13 cellular contexts compared by ENCODE assay signal in the genomic region with DNA sequence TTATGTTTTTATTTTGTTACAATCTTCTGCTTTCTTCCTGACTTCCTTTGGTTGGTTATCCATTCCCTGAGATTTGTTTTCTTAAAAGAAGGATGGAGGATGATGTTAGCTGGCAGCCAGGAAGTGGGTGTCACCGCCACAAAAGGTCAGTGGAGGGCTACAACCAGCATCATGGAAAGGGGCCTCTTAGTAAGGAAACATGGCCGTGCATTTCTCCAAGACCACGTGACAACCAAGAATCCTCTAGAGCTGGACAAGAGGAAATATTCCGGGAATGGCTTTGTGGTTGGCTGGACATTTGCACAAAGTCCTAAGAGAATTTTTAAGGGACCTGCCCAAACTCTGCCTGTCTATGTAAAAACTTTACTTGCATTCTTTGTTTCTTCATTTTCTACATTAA.
A peak's percentile ranks its signal among the peaks of the same experiment; 100 is the strongest.
DNase-seq lines count a peak whose midpoint lies in the region; ATAC-seq and TF ChIP-seq lines count a peak whose summit lies in the region.
"Had no signal": no experiment of that assay in that cellular context is flagged by ENCODE, and none has a peak within 500 bp of the region (broad histone marks: within the 10 kb centered on the region; RNA-seq: fewer than 3 reads in every experiment).

No MANE protein-coding gene starts in this region.

- peaks cover 16% of the 10 kb centered on the region for H3K4me1 ChIP-seq in left ventricle myocardium inferior
- H3K4me1 ChIP-seq in mesodermal cell (ENCODE audit: control insufficient read depth, insufficient read depth, low read length, poor library complexity, severe bottlenecking), result peaks cover 22% of the 10 kb centered on the region
- H3K4me1 ChIP-seq in uterus, result no peaks in the 10 kb centered on the region
- H3K4me1 ChIP-seq in HAP-1, result peaks cover 7% of the 10 kb centered on the region

- H3K27ac ChIP-seq in left ventricle myocardium inferior (replicated peaks), result no peak overlapping the region
- peak overlapping the region; percentile 62 for H3K27ac ChIP-seq in mesodermal cell (ENCODE audit: low read depth, low read length, severe bottlenecking)
- H3K27ac ChIP-seq in uterus, result no peak overlapping the region

- WGBS in mesodermal cell (ENCODE audit: insufficient coverage in 2 of 2), 2 experiments, result 82 to 89% methylated on average over 4 of the region's 4 CpGs

- no peak for TF ChIP-seq POLR2A in uterus (IDR thresholded peaks at IDR 0.05)

- no peak for TF ChIP-seq CTCF in left ventricle myocardium inferior (IDR thresholded peaks at IDR 0.05; ENCODE audit: borderline replicate concordance)
- no peak for TF ChIP-seq CTCF in cardiac fibroblast (IDR thresholded peaks at IDR 0.05; ENCODE audit: low read depth, low read length)
- no peak for TF ChIP-seq CTCF in uterus (IDR thresholded peaks at IDR 0.05)

- ATAC-seq in Right ventricle myocardium inferior, result peak; percentile 39
- no peak for ATAC-seq in HG03159 (IDR thresholded peaks at IDR 0.05; ENCODE audit: unreplicated experiment)
- ATAC-seq: stimulated activated memory B cell treated with anti-CD40 and anti-IgM and Interleukin-4, amounts not matched to agents 10 μg/mL and 1 μg/mL and 100 μg/mL, for 72 hours had no signal

- no peaks in the 10 kb centered on the region for H3K9me3 ChIP-seq in left ventricle myocardium inferior (replicated peaks)
- no peaks in the 10 kb centered on the region for H3K9me3 ChIP-seq in mesodermal cell (ENCODE audit: control insufficient read depth, low read length)
- no peaks in the 10 kb centered on the region for H3K9me3 ChIP-seq in uterus
- H3K9me3 ChIP-seq in HAP-1, result no peaks in the 10 kb centered on the region

- intact Hi-C loops in Right ventricle myocardium inferior (cut with DNase I), result no loop called here
- intact Hi-C loops in left ventricle myocardium inferior (cut with micrococcal nuclease), result no loop called here
- intact Hi-C loops in uterus (cut with DNase I; ENCODE audit: low total_unique reads), result no loop called here

- in situ Hi-C loops in HAP-1 (cut with MboI; ENCODE audit: low sequenced_read_pairs), result no loop called here

- DNase-seq in Right ventricle myocardium inferior (ENCODE audit: missing footprints), result no peak
- no peak for DNase-seq in left ventricle myocardium inferior
- DNase-seq in cardiac fibroblast (ENCODE audit: low read depth in 2 of 2), result peak; percentile 83 to 94
- peak; percentile 28 to 37 for DNase-seq in uterus
- DNase-seq in NCI-H2029 treated with DMSO at 0.1 percent for 48 hours (lab: John Stamatoyannopoulos, UW), result no peak
- no peak for DNase-seq in HAP-1 (ENCODE audit: low spot score in 2 of 2)
- DNase-seq: activated CD8-positive, alpha-beta memory T cell treated with anti-CD3 and anti-CD28 coated beads for 24 hours; effector CD4-positive, alpha-beta T cell; KBM-7; NCI-H1930 had no signal

- H3K36me3 ChIP-seq in left ventricle myocardium inferior, result no peaks in the 10 kb centered on the region
- H3K36me3 ChIP-seq in mesodermal cell (ENCODE audit: control insufficient read depth, insufficient read depth, low read length), result no peaks in the 10 kb centered on the region
- H3K36me3 ChIP-seq in uterus, result no peaks in the 10 kb centered on the region
- H3K36me3 ChIP-seq in HAP-1 (replicated peaks), result no peaks in the 10 kb centered on the region

- H3K27me3 ChIP-seq in left ventricle myocardium inferior (ENCODE audit: low read depth), result no peaks in the 10 kb centered on the region
- H3K27me3 ChIP-seq in uterus, result no peaks in the 10 kb centered on the region
- no peaks in the 10 kb centered on the region for H3K27me3 ChIP-seq in HAP-1 (ENCODE audit: low read depth)

- H3K4me3 ChIP-seq in left ventricle myocardium inferior, result no peak overlapping the region
- H3K4me3 ChIP-seq in cardiac fibroblast (replicated peaks in 1 of 2; ENCODE audit: low read depth in 2 of 2, low read length in 2 of 2), result no peak overlapping the region
- no peak overlapping the region for H3K4me3 ChIP-seq in mesodermal cell (ENCODE audit: extremely low read depth, insufficient read depth, low read length, poor library complexity, severe bottlenecking)
- no peak overlapping the region for H3K4me3 ChIP-seq in uterus
- no peak overlapping the region for H3K4me3 ChIP-seq in HAP-1

Comparison
In these comparisons a context has a peak if more than half of its experiments do, and no peak if none do; other contexts are left out.
1. DNase-seq: peak in cardiac fibroblast (2 of 2) and uterus (2 of 2); none in Right ventricle myocardium inferior (single experiment), left ventricle myocardium inferior (single experiment), NCI-H2029 treated with DMSO at 0.1 percent for 48 hours (single experiment) and HAP-1 (0 of 2).